1 cellular context compared by ENCODE assay signal in the genomic region with DNA sequence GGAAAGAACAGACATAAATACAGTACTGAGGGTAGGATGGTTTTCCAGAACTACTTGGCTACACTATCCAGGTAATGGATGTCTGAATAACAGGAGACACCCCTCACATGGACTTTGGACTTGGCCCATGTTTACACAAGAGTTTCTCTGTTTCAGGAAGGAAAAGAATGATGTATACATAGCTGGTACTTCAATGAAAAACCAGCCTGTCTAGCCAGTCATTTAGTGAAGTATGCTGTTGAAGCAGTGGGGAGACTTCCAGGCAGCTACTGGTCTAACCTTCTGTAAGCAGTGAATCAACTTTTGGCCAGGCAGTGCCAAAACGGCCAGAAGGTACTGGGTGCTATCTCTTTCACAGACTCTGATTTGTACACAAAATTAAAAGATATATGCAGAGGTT.
A peak's percentile ranks its signal among the peaks of the same experiment; 100 is the strongest.
TF ChIP-seq lines count a peak whose summit lies in the region.

No MANE protein-coding gene starts in this region.

TF ChIP-seq in HepG2, 621 proteins besides CTCF, POLR2A, EP300 and RAD21 (continued from another document and continues in another):
- TF ChIP-seq, protein P1, sequence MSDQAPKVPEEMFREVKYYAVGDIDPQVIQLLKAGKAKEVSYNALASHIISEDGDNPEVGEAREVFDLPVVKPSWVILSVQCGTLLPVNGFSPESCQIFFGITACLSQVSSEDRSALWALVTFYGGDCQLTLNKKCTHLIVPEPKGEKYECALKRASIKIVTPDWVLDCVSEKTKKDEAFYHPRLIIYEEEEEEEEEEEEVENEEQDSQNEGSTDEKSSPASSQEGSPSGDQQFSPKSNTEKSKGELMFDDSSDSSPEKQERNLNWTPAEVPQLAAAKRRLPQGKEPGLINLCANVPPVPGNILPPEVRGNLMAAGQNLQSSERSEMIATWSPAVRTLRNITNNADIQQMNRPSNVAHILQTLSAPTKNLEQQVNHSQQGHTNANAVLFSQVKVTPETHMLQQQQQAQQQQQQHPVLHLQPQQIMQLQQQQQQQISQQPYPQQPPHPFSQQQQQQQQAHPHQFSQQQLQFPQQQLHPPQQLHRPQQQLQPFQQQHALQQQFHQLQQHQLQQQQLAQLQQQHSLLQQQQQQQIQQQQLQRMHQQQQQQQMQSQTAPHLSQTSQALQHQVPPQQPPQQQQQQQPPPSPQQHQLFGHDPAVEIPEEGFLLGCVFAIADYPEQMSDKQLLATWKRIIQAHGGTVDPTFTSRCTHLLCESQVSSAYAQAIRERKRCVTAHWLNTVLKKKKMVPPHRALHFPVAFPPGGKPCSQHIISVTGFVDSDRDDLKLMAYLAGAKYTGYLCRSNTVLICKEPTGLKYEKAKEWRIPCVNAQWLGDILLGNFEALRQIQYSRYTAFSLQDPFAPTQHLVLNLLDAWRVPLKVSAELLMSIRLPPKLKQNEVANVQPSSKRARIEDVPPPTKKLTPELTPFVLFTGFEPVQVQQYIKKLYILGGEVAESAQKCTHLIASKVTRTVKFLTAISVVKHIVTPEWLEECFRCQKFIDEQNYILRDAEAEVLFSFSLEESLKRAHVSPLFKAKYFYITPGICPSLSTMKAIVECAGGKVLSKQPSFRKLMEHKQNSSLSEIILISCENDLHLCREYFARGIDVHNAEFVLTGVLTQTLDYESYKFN (CRISPR knock-in tag; conservative IDR thresholded peaks at IDR 0.05): peak; percentile 62
- TF ChIP-seq HNF4A (CRISPR knock-in tag; IDR thresholded peaks at IDR 0.05): peak; percentile 87
- TF ChIP-seq HDAC2 (CRISPR knock-in tag; IDR thresholded peaks at IDR 0.05): peak; percentile 39; the same call in 1 of the 2 replicates
- peak; percentile 76 for TF ChIP-seq SKI (IDR thresholded peaks at IDR 0.05; ENCODE audit: partially characterized antibody)
- TF ChIP-seq ARID5B (CRISPR knock-in tag; IDR thresholded peaks at IDR 0.05): peak; percentile 63; the same call in 1 of the 2 replicates
- TF ChIP-seq ZNF644 (CRISPR knock-in tag; IDR thresholded peaks at IDR 0.05; ENCODE audit: low read depth): peak; percentile 14; the same call in 1 of the 2 replicates
- TF ChIP-seq MIXL1 (CRISPR knock-in tag; IDR thresholded peaks at IDR 0.05): 0 out of 2 replicates have a peak, but pooled peaks have one; percentile 32
- peak; percentile 40; the same call in 1 of the 2 replicates for TF ChIP-seq HNF4G (IDR thresholded peaks at IDR 0.05; ENCODE audit: borderline replicate concordance, low read depth, low read length)
- TF ChIP-seq HNF4G (CRISPR knock-in tag; IDR thresholded peaks at IDR 0.05; ENCODE audit: borderline replicate concordance, low read depth): peak; percentile 25; the same call in 1 of the 2 replicates
- no peak for TF ChIP-seq FOXP1 (IDR thresholded peaks at IDR 0.05)
- peak; percentile 45; the same call in 1 of the 2 replicates for TF ChIP-seq FOXP1 (CRISPR knock-in tag; IDR thresholded peaks at IDR 0.05)
- TF ChIP-seq AHDC1 (CRISPR knock-in tag; IDR thresholded peaks at IDR 0.05; ENCODE audit: borderline replicate concordance): 0 out of 2 replicates have a peak, but pooled peaks have one; percentile 36
- no peak for TF ChIP-seq CREB3 (CRISPR knock-in tag; IDR thresholded peaks at IDR 0.05)
- TF ChIP-seq ZEB1 (IDR thresholded peaks at IDR 0.05; ENCODE audit: insufficient replicate concordance, low read depth): peak; percentile 51
- 0 out of 2 replicates have a peak, but pooled peaks have one; percentile 13 for TF ChIP-seq PATZ1 (CRISPR knock-in tag; IDR thresholded peaks at IDR 0.05)
- no peak for TF ChIP-seq ZNF75D (CRISPR knock-in tag; IDR thresholded peaks at IDR 0.05; ENCODE audit: borderline replicate concordance)
- TF ChIP-seq, protein P2, sequence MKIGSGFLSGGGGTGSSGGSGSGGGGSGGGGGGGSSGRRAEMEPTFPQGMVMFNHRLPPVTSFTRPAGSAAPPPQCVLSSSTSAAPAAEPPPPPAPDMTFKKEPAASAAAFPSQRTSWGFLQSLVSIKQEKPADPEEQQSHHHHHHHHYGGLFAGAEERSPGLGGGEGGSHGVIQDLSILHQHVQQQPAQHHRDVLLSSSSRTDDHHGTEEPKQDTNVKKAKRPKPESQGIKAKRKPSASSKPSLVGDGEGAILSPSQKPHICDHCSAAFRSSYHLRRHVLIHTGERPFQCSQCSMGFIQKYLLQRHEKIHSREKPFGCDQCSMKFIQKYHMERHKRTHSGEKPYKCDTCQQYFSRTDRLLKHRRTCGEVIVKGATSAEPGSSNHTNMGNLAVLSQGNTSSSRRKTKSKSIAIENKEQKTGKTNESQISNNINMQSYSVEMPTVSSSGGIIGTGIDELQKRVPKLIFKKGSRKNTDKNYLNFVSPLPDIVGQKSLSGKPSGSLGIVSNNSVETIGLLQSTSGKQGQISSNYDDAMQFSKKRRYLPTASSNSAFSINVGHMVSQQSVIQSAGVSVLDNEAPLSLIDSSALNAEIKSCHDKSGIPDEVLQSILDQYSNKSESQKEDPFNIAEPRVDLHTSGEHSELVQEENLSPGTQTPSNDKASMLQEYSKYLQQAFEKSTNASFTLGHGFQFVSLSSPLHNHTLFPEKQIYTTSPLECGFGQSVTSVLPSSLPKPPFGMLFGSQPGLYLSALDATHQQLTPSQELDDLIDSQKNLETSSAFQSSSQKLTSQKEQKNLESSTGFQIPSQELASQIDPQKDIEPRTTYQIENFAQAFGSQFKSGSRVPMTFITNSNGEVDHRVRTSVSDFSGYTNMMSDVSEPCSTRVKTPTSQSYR (CRISPR knock-in tag; IDR thresholded peaks at IDR 0.05; ENCODE audit: borderline replicate concordance): peak; percentile 14; the same call in 1 of the 2 replicates
- TF ChIP-seq FOXA3 (CRISPR knock-in tag; IDR thresholded peaks at IDR 0.05): peak; percentile 91
- TF ChIP-seq, protein P3, sequence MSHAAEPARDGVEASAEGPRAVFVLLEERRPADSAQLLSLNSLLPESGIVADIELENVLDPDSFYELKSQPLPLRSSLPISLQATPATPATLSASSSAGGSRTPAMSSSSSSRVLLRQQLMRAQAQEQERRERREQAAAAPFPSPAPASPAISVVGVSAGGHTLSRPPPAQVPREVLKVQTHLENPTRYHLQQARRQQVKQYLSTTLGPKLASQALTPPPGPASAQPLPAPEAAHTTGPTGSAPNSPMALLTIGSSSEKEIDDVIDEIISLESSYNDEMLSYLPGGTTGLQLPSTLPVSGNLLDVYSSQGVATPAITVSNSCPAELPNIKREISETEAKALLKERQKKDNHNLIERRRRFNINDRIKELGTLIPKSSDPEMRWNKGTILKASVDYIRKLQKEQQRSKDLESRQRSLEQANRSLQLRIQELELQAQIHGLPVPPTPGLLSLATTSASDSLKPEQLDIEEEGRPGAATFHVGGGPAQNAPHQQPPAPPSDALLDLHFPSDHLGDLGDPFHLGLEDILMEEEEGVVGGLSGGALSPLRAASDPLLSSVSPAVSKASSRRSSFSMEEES (CRISPR knock-in tag; IDR thresholded peaks at IDR 0.05): no peak
- TF ChIP-seq ETV5 (CRISPR knock-in tag; IDR thresholded peaks at IDR 0.05; ENCODE audit: borderline replicate concordance): peak; percentile 9; the same call in 1 of the 2 replicates
- TF ChIP-seq RARA (CRISPR knock-in tag; IDR thresholded peaks at IDR 0.05): peak; percentile 48; the same call in 1 of the 2 replicates
- TF ChIP-seq SMAD3 (CRISPR knock-in tag; IDR thresholded peaks at IDR 0.05): 0 out of 2 replicates have a peak, but pooled peaks have one; percentile 38
- peak; percentile 39; the same call in 1 of the 2 replicates for TF ChIP-seq ELF3 (CRISPR knock-in tag; IDR thresholded peaks at IDR 0.05)
- no peak for TF ChIP-seq HMGXB4 (CRISPR knock-in tag; IDR thresholded peaks at IDR 0.05; ENCODE audit: borderline replicate concordance in 1 of 2, low read depth in 1 of 2)
- no peak for TF ChIP-seq MLLT10 (CRISPR knock-in tag; IDR thresholded peaks at IDR 0.05)
- no peak for TF ChIP-seq MAFG (CRISPR knock-in tag; IDR thresholded peaks at IDR 0.05)
- no peak for TF ChIP-seq ZNF225 (CRISPR knock-in tag; IDR thresholded peaks at IDR 0.05)
- peak; percentile 55 for TF ChIP-seq GATAD2A (CRISPR knock-in tag; IDR thresholded peaks at IDR 0.05)
- peak; percentile 68 for TF ChIP-seq HMG20A (CRISPR knock-in tag; IDR thresholded peaks at IDR 0.05; ENCODE audit: borderline replicate concordance)
